ENCODE assay signal across 8 cellular contexts in the genomic region with DNA sequence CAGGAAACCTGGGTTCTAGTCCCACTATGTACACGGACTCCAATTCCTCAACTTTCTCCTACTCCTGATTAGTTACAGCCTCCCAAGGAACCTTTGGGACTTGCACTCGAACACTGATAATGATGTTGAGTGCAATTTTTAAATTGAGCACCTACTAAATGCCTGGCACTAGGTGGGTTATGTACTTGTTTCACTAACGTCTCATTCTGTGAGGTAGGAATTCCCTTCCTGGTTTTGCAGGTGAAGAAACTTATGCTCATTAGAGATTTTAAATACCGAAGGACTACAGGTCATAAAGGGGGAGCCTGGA. TPM values are rescaled to one million over a fixed set of nuclear protein-coding genes. Genes with fewer than 3 reads are reported as not detected.
A peak's percentile ranks its signal among the peaks of the same experiment; 100 is the strongest.
DNase-seq lines count a peak whose midpoint lies in the region; ATAC-seq, FAIRE-seq and TF ChIP-seq lines count a peak whose summit lies in the region.

No MANE protein-coding gene starts in this region.

- ATAC-seq in central memory CD8-positive, alpha-beta T cell (replicated peaks; ENCODE audit: extremely low read depth, poor library complexity, severe bottlenecking), result no peak
- ATAC-seq in naive thymus-derived CD4-positive, alpha-beta T cell, result no peak
- ATAC-seq in HG03039 (IDR thresholded peaks at IDR 0.05; ENCODE audit: unreplicated experiment) (no peak), GM18511 (IDR thresholded peaks at IDR 0.05; ENCODE audit: unreplicated experiment) (no peak), GM18873 (IDR thresholded peaks at IDR 0.05; ENCODE audit: low FRiP score, unreplicated experiment) (no peak)

- no peaks in the 10 kb centered on the region for H3K9me3 Mint-ChIP-seq in CD14-positive monocyte
- H3K9me3 Mint-ChIP-seq in central memory CD8-positive, alpha-beta T cell, result no peaks in the 10 kb centered on the region
- H3K9me3 Mint-ChIP-seq in naive thymus-derived CD4-positive, alpha-beta T cell, result no peaks in the 10 kb centered on the region

- no peaks in the 10 kb centered on the region for H3K27me3 ChIP-seq in naive thymus-derived CD4-positive, alpha-beta T cell (ENCODE audit: control insufficient read depth in 2 of 2, insufficient read depth in 2 of 2, low read length in 2 of 2)

- intact Hi-C loops in CD14-positive monocyte (cut with micrococcal nuclease), result loop anchor here in 1 of 2 donors (5.0 kb wide), 1 partner anchor 58 kb away; the partner anchor contains the start of gene WASHC3
- intact Hi-C loops in naive thymus-derived CD4-positive, alpha-beta T cell (cut with micrococcal nuclease), result loop anchor here (1.0 to 10.0 kb wide), 11 partner anchors 58 to 1920 kb away; partner anchors contain the start of genes ACTR6 (in 2 of the 2), DEPDC4 (in 1 of the 2), DRAM1 (in 1 of the 2) and GNPTAB (in 1 of the 2)

- peaks cover 9 to 14% of the 10 kb centered on the region in 2 donors for H3K4me1 ChIP-seq in naive thymus-derived CD4-positive, alpha-beta T cell (ENCODE audit: control insufficient read depth in 2 of 2, insufficient read depth in 2 of 2, low read length in 2 of 2)

- peaks cover 22 to 26% of the 10 kb centered on the region in 2 donors for H3K36me3 Mint-ChIP-seq in CD14-positive monocyte
- H3K36me3 Mint-ChIP-seq in central memory CD8-positive, alpha-beta T cell (ENCODE audit: insufficient read depth), result peaks cover 15% of the 10 kb centered on the region
- H3K36me3 Mint-ChIP-seq in naive thymus-derived CD4-positive, alpha-beta T cell, result peaks cover 0 to 22% (median 9%) of the 10 kb centered on the region in 5 donors

- no peak for FAIRE-seq in HTR-8/SVneo (lab: Jason Lieb, UNC)

- DNase-seq in CD14-positive monocyte (ENCODE audit: low spot score), result no peak
- peak; percentile 7 for DNase-seq in HTR-8/SVneo (ENCODE audit: insufficient read length, low spot score)
- no peak for DNase-seq in central memory CD8-positive, alpha-beta T cell (ENCODE audit: low spot score in 2 of 2)
- no peak for DNase-seq in naive thymus-derived CD4-positive, alpha-beta T cell
- no peak for DNase-seq in stimulated activated CD4-positive, alpha-beta T cell treated with anti-CD3 and anti-CD28 coated beads, Interleukin-4, amount 100 ng/mL, for 1 hour

- peak overlapping the region; percentile 93 for H3K4me3 ChIP-seq in naive thymus-derived CD4-positive, alpha-beta T cell (ENCODE audit: low read length)

- H3K4me1 Mint-ChIP-seq in CD14-positive monocyte, result peaks cover 19% of the 10 kb centered on the region
- peaks cover 15% of the 10 kb centered on the region for H3K4me1 Mint-ChIP-seq in central memory CD8-positive, alpha-beta T cell
- H3K4me1 Mint-ChIP-seq in naive thymus-derived CD4-positive, alpha-beta T cell, result peaks cover 14 to 49% (median 25%) of the 10 kb centered on the region in 7 donors

- CTCF ChIA-PET in naive thymus-derived CD4-positive, alpha-beta T cell (lab: Charles Lee), result no interaction called here

- peak overlapping the region; percentile 91 for H3K27ac ChIP-seq in naive thymus-derived CD4-positive, alpha-beta T cell (ENCODE audit: low read depth, low read length)

- POLR2A ChIA-PET in naive thymus-derived CD4-positive, alpha-beta T cell (lab: Charles Lee), result interaction anchor here (1.5 to 2.6 kb wide), 2 partner anchors 20 to 59 kb away, joined by 4 to 10 read pairs; partner anchors contain the start of gene WASHC3

- no peaks in the 10 kb centered on the region for H3K36me3 ChIP-seq in naive thymus-derived CD4-positive, alpha-beta T cell (ENCODE audit: control insufficient read depth in 2 of 3, insufficient read depth in 3 of 3, low read length in 3 of 3)

- peak overlapping the region in 5 of 7 donors; percentile 76 to 96 (median 90) for H3K27ac Mint-ChIP-seq in CD14-positive monocyte
- peak overlapping the region; percentile 92 for H3K27ac Mint-ChIP-seq in central memory CD8-positive, alpha-beta T cell (ENCODE audit: low read depth)
- H3K27ac Mint-ChIP-seq in naive thymus-derived CD4-positive, alpha-beta T cell, result peak overlapping the region; percentile 86 to 97 (median 92)

- no peaks in the 10 kb centered on the region for H3K27me3 Mint-ChIP-seq in CD14-positive monocyte (ENCODE audit: low read depth in 3 of 3)
- H3K27me3 Mint-ChIP-seq in central memory CD8-positive, alpha-beta T cell, result no peaks in the 10 kb centered on the region
- H3K27me3 Mint-ChIP-seq in naive thymus-derived CD4-positive, alpha-beta T cell, result no peaks in the 10 kb centered on the region

- no peak for TF ChIP-seq CTCF in CD14-positive monocyte (IDR thresholded peaks at IDR 0.05)

- H3K9me3 ChIP-seq in naive thymus-derived CD4-positive, alpha-beta T cell (ENCODE audit: control insufficient read depth in 2 of 3, low read length in 3 of 3), result no peaks in the 10 kb centered on the region

- H3K4me3 Mint-ChIP-seq in CD14-positive monocyte, result peak overlapping the region; percentile 91
- peak overlapping the region; percentile 92 for H3K4me3 Mint-ChIP-seq in central memory CD8-positive, alpha-beta T cell
- H3K4me3 Mint-ChIP-seq in naive thymus-derived CD4-positive, alpha-beta T cell, result peak overlapping the region; percentile 88 to 98 (median 93)

RNA-seq across cellular contexts. Expression of gene PARPBP, which starts 0.5 kb away (rescaled TPM):
- polyA plus RNA-seq in CD14-positive monocyte, result 1 to 10 TPM; 1.6 to 1.8 TPM
- 10 to 100 TPM in 1 of 5 experiments, 1 to 10 TPM in 4; 1.1 to 21.5 (median 1.5) TPM for total RNA-seq in naive thymus-derived CD4-positive, alpha-beta T cell
- polyA plus RNA-seq in naive thymus-derived CD4-positive, alpha-beta T cell, result 1 to 10 TPM; 1.7 to 2.2 TPM

RNA-seq across cellular contexts. Expression of gene NUP37, which starts 0.6 kb away (rescaled TPM):
- 10 to 100 TPM; 20.9 to 23.0 TPM for polyA plus RNA-seq in CD14-positive monocyte
- 10 to 100 TPM; 11.9 to 47.5 (median 18.5) TPM for total RNA-seq in naive thymus-derived CD4-positive, alpha-beta T cell
- polyA plus RNA-seq in naive thymus-derived CD4-positive, alpha-beta T cell, result 10 to 100 TPM; 32.9 to 34.0 TPM

RNA-seq across cellular contexts. Expression of gene WASHC3, which starts 58.7 kb away (rescaled TPM):
- 10 to 100 TPM; 66.2 to 75.8 TPM for polyA plus RNA-seq in CD14-positive monocyte
- total RNA-seq in naive thymus-derived CD4-positive, alpha-beta T cell, result 10 to 100 TPM; 32.8 to 59.6 (median 49.6) TPM
- 10 to 100 TPM; 76.3 to 87.9 TPM for polyA plus RNA-seq in naive thymus-derived CD4-positive, alpha-beta T cell
